In the genomic region with DNA sequence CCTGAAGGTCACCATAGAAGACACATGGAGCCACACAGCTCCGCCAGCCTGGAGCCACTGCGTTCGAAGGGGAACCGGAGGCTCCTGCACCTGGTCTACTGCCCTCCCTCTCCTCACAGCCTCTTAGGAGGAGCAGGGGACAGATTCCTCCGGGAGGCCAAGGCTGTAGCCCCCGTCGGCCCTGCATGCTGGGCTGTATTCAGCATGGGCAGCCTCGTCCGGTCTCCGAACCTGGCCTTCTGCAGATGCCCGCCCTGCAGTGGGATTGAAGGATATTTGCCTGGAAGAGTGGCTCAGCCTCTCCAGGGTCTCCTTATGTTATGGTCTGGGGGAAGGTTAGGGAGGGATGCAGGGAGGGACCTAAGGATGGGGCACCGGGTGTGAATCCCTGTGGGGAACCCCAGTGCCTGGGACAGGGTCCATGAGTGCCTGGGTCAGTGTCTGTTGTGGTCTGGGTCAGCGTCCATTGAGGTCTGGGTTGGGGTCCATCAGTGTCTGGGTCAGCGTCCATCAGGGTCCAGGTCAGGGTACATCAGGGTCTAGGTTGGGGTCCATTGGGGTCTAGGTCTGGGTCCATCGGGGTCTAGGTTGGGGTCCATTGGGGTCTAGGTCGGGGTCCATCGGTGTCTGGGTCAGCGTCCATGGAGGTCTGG, we compare ENCODE assay signal across 15 cellular contexts. TPM values are rescaled to one million over a fixed set of nuclear protein-coding genes. Genes with fewer than 3 reads are reported as not detected.
"Had no signal": no experiment of that assay in that cellular context is flagged by ENCODE, and none has a peak within 500 bp of the region (broad histone marks: within the 10 kb centered on the region; RNA-seq: fewer than 3 reads in every experiment).

No MANE protein-coding gene starts in this region.

- H3K4me1 ChIP-seq: tibial nerve, vagina had no signal

- ATAC-seq: natural killer cell treated with Interleukin-12 subunit alpha and Interleukin-12 subunit beta and Interleukin-15 and Interleukin-18, amount 100 ng/mL, for 72 hours had no signal

- DNase-seq: activated CD4-positive, alpha-beta T cell treated with anti-CD3 and anti-CD28 coated beads, Interleukin-2, amount 50 U/mL, for 48 hours; activated gamma-delta T cell; amygdala; central memory CD4-positive, alpha-beta T cell; erythroblast; kidney; stimulated activated CD4-positive, alpha-beta T cell treated with anti-CD3 and anti-CD28 coated beads, Interleukin-15, amount 100 ng/mL, for 24 hours; stimulated activated CD4-positive, alpha-beta T cell treated with anti-CD3 and anti-CD28 coated beads, Interleukin-2, amount 100 ng/mL, for 48 hours; SW 1271 had no signal

- H3K27ac ChIP-seq: skin epidermis, tibial nerve, vagina, WERI-Rb-1 had no signal

- H3K27me3 ChIP-seq: tibial nerve, vagina had no signal

- H3K36me3 ChIP-seq: vagina, WERI-Rb-1 had no signal

- H3K9me3 ChIP-seq: vagina had no signal

- H3K4me3 ChIP-seq: skin epidermis, tibial nerve, vagina had no signal

RNA-seq across cellular contexts. Expression of gene SPRN, which starts 16.3 kb away (rescaled TPM):
- total RNA-seq: kidney; natural killer cell treated with Interleukin-12 subunit alpha and Interleukin-12 subunit beta and Interleukin-15 and Interleukin-18, amount 100 ng/mL, for 72 hours; T-helper 2 cell treated with Interferon-gamma antibody and Interleukin-4, amounts not matched to agents 100 ng/mL and 5 ng/mL, for 36 hours; tibial nerve; vagina had no signal
